ENCODE assay signal across 8 cellular contexts in the genomic region with DNA sequence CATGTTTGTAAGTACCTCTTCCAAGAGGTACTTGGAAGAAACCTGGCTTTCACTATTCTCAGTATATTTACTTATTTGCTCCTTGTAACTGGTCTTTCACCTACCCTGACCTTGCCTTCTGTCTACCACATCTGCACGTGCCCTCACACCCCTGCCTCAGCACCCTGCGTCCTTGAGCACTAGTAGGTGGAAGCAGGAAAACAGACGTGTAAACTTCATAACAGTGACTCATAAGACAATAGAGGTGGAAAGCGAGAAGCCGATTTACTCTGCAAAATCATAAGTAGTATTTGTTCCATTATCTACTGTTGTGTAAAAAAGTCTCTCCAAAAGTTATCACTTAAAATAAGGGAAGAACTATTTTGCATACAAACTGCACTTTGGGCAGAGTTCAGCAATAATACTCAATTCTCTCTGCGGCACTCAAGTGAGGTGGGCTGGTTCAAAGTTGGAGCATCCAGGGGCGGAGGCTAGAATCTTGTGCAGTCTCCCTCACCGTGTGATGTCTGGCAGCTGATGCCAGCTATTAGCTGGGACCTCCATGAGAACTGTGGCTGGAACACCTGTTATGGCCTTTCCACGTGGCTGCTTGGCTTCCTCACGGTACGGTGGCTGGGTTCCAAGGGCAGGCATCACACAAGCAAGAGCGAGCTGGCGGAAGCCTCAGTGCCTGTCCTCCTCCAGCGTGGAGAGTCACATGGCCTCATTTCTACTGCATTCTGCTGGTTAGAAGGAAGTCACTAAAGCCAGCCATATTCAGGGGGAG. TPM values are rescaled to one million over a fixed set of nuclear protein-coding genes. Genes with fewer than 3 reads are reported as not detected.
DNase-seq lines count a peak whose midpoint lies in the region; ATAC-seq and TF ChIP-seq lines count a peak whose summit lies in the region.

No MANE protein-coding gene starts in this region.

- H3K9me3 ChIP-seq in CD4-positive, alpha-beta T cell (ENCODE audit: control insufficient read depth, low read length), result no peaks in the 10 kb centered on the region
- no peaks in the 10 kb centered on the region for H3K9me3 ChIP-seq in gastrocnemius medialis

- POLR2A ChIA-PET in CD4-positive, alpha-beta T cell (lab: Charles Lee), result interaction anchor here (0.6 to 4.5 kb wide), 15 partner anchors 11 to 1088 kb away, joined by 3 to 56 read pairs (median 6); a partner anchor contains a TSS

- peaks cover 25% of the 10 kb centered on the region for H3K36me3 Mint-ChIP-seq in CD4-positive, alpha-beta T cell (ENCODE audit: low read depth)

- TF ChIP-seq POLR2A in gastrocnemius medialis (IDR thresholded peaks at IDR 0.05), result no peak

- DNase-seq in CD4-positive, alpha-beta T cell, result peak; percentile 45 to 72 (median 62)
- peak; percentile 89 for DNase-seq in NCI-H2196 (lab: John Stamatoyannopoulos, UW; ENCODE audit: unreplicated experiment)
- DNase-seq in activated CD8-positive, alpha-beta memory T cell treated with anti-CD3 and anti-CD28 coated beads, Interleukin-2, amount 50 U/mL, for 48 hours, result peak; percentile 78
- DNase-seq in germinal center (ENCODE audit: low spot score), result peak; percentile 75
- peak; percentile 45 to 49 for DNase-seq in gastrocnemius medialis
- no peak for DNase-seq in NCI-H524 treated with DMSO at 0.1 percent for 48 hours (lab: John Stamatoyannopoulos, UW)
- DNase-seq in EL, result no peak

- in situ Hi-C loops in gastrocnemius medialis (cut with MboI; ENCODE audit: low sequenced_read_pairs in 4 of 4), result no loop called here

- H3K27me3 ChIP-seq in CD4-positive, alpha-beta T cell (ENCODE audit: control insufficient read depth, insufficient read depth, low read length), result no peaks in the 10 kb centered on the region
- H3K27me3 ChIP-seq in gastrocnemius medialis, result no peaks in the 10 kb centered on the region

- peak overlapping the region; percentile 79 for H3K27ac ChIP-seq in CD4-positive, alpha-beta T cell (ENCODE audit: low read depth, low read length)
- H3K27ac ChIP-seq in gastrocnemius medialis, result no peak overlapping the region

- TF ChIP-seq CTCF in CD4-positive, alpha-beta T cell (IDR thresholded peaks at IDR 0.05), result no peak
- TF ChIP-seq CTCF in gastrocnemius medialis (IDR thresholded peaks at IDR 0.05 in 4 of 5, conservative IDR thresholded peaks at IDR 0.05 in 1 of 5), result no peak

- peak; percentile 95 for ATAC-seq in CD4-positive, alpha-beta T cell (ENCODE audit: poor library complexity)
- peak; percentile 84 for ATAC-seq in GM21737 (IDR thresholded peaks at IDR 0.05; ENCODE audit: unreplicated experiment)
- peak; percentile 30 to 51 for ATAC-seq in gastrocnemius medialis

- H3K4me1 Mint-ChIP-seq in CD4-positive, alpha-beta T cell (ENCODE audit: low read depth), result peaks cover 69% of the 10 kb centered on the region

- H3K27ac Mint-ChIP-seq in CD4-positive, alpha-beta T cell, result peak overlapping the region; percentile 89

- H3K4me3 Mint-ChIP-seq in CD4-positive, alpha-beta T cell, result peak overlapping the region; percentile 84

- peaks cover 5 to 11% of the 10 kb centered on the region in 2 donors for H3K4me1 ChIP-seq in gastrocnemius medialis

- no peak overlapping the region for H3K4me3 ChIP-seq in gastrocnemius medialis

- H3K36me3 ChIP-seq in gastrocnemius medialis, result no peaks in the 10 kb centered on the region

- H3K27me3 Mint-ChIP-seq in CD4-positive, alpha-beta T cell, result no peaks in the 10 kb centered on the region

- no peaks in the 10 kb centered on the region for H3K9me3 Mint-ChIP-seq in CD4-positive, alpha-beta T cell

- intact Hi-C loops in CD4-positive, alpha-beta T cell (cut with DNase I, micrococcal nuclease), result loop anchor here (1.0 to 5.0 kb wide), 6 partner anchors 15 to 33 kb away; a partner anchor contains a TSS
- intact Hi-C loops in gastrocnemius medialis (cut with DNase I; ENCODE audit: low total_unique reads), result no loop called here

- CTCF ChIA-PET in CD4-positive, alpha-beta T cell (lab: Charles Lee), result interaction anchor here (1.5 to 2.3 kb wide), 4 partner anchors 10 to 58 kb away, joined by 3 to 13 read pairs (median 8); no protein-coding TSS in a partner anchor

RNA-seq across cellular contexts. Expression of a gene that starts 30.4 kb away (rescaled TPM):
- total RNA-seq in CD4-positive, alpha-beta T cell, result 100 to 1,000 TPM; 179 to 183 TPM
- total RNA-seq in gastrocnemius medialis, result 10 to 100 TPM in 3 of 4 donors, 1 to 10 TPM in 1; 6.6 to 20.4 (median 16.9) TPM

RNA-seq across cellular contexts. Expression of a gene that starts 48.3 kb away (rescaled TPM):
- 100 to 1,000 TPM; 182 to 196 TPM for total RNA-seq in CD4-positive, alpha-beta T cell
- total RNA-seq in gastrocnemius medialis, result 100 to 1,000 TPM in 3 of 4 donors, 10 to 100 TPM in 1; 92.9 to 186 (median 124) TPM

RNA-seq across cellular contexts. Expression of a gene that starts 51.5 kb away (rescaled TPM):
- not detected for total RNA-seq in CD4-positive, alpha-beta T cell
- under 1 TPM in 1 of 4 donors, not detected in 3; 0.12 TPM for total RNA-seq in gastrocnemius medialis

Comparison
In these comparisons a context has a peak if more than half of its experiments do, and no peak if none do; other contexts are left out.
1. ATAC-seq: peak in every context shown above with its lines; median percentile 95 in CD4-positive, alpha-beta T cell; 84 in GM21737; 40 in gastrocnemius medialis.
2. DNase-seq: peak in CD4-positive, alpha-beta T cell (10 of 10), NCI-H2196 (single experiment), activated CD8-positive, alpha-beta memory T cell treated with anti-CD3 and anti-CD28 coated beads, Interleukin-2, amount 50 U/mL, for 48 hours (single experiment), germinal center (single experiment) and gastrocnemius medialis (2 of 2); none in NCI-H524 treated with DMSO at 0.1 percent for 48 hours (single experiment) and EL (single experiment).
3. RNA of a gene that starts 30.4 kb away (total RNA-seq): 179 to 183 TPM in CD4-positive, alpha-beta T cell; 6.6 to 20.4 TPM in gastrocnemius medialis; every median in the first group is over 4 times any median in the second.